1 cellular context compared by ENCODE assay signal in the genomic region with DNA sequence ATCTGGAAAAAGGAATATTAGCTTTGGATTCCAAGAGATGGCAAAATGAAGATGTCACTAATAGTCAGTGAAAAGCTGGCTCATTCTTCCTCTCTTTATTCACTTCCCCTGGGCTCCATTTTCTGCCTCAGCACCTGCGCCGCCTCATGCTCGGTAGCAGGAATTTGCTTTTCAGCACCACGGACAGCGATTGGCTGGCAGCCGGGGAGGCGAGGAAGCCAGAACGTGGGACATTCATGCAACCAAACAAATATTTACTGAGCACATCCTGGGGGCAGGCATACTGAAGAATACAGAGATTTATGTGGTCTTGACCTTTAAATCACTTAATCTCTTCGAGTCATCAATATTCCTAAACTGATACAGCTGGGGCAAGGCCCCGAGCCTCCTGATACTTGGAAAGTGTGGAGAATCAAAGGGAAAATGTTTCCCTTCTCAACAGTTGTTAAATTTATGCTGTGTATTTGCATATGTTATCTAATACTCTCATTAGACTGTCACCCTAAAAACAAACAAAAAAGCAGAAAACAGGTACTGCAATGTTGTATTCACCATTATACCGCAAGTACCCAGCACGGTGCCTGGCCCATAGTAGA.
TF ChIP-seq lines count a peak whose summit lies in the region.

No MANE protein-coding gene starts in this region.

TF ChIP-seq in H1, 55 proteins besides CTCF, POLR2A, EP300 and RAD21 (continued from another document):
- TF ChIP-seq CBX5 (IDR thresholded peaks at IDR 0.05; ENCODE audit: low read depth, low read length) (no peak), TCF12 (IDR thresholded peaks at IDR 0.05; ENCODE audit: low read depth, low read length) (0 out of 2 replicates have a peak, but pooled peaks have one; percentile 23), SP4 (IDR thresholded peaks at IDR 0.05; ENCODE audit: low read length) (no peak), EGR1 (IDR thresholded peaks at IDR 0.05; ENCODE audit: borderline replicate concordance, low read depth, low read length) (no peak), CHD2 (IDR thresholded peaks at IDR 0.05; ENCODE audit: low read length) (no peak), E2F6 (IDR thresholded peaks at IDR 0.05) (no peak), SRF (IDR thresholded peaks at IDR 0.05; ENCODE audit: low read depth, low read length) (no peak), HDAC6 (IDR thresholded peaks at IDR 0.05; ENCODE audit: low read depth, low read length) (no peak), KDM1A (IDR thresholded peaks at IDR 0.05; ENCODE audit: borderline replicate concordance, low read length) (no peak), SIRT6 (IDR thresholded peaks at IDR 0.05; ENCODE audit: low read length) (no peak), SAP30 (IDR thresholded peaks at IDR 0.05; ENCODE audit: insufficient read depth, insufficient replicate concordance, low read length) (no peak), NANOG (IDR thresholded peaks at IDR 0.05; ENCODE audit: insufficient read depth, low read depth, low read length, poor library complexity, severe bottlenecking) (no peak), RNF2 (IDR thresholded peaks at IDR 0.05; ENCODE audit: borderline replicate concordance, low read depth, low read length, missing control alignments, poor library complexity, severe bottlenecking) (no peak), RFX5 (IDR thresholded peaks at IDR 0.05; ENCODE audit: borderline replicate concordance, low read depth, low read length) (no peak), CHD7 (IDR thresholded peaks at IDR 0.05; ENCODE audit: insufficient replicate concordance, low read length) (no peak), HDAC2 (IDR thresholded peaks at IDR 0.05; ENCODE audit: borderline replicate concordance in 1 of 2, low read depth in 2 of 2, low read length in 2 of 2) (no peak), BCL11A (IDR thresholded peaks at IDR 0.05; ENCODE audit: low read depth in 2 of 2, low read length in 2 of 2) (no peak), MAFK (IDR thresholded peaks at IDR 0.05; ENCODE audit: low read depth, low read length) (no peak), CREB1 (IDR thresholded peaks at IDR 0.05) (no peak), FOSL1 (IDR thresholded peaks at IDR 0.05; ENCODE audit: insufficient read depth, low read depth, low read length) (no peak), ZNF274 (IDR thresholded peaks at IDR 0.05; ENCODE audit: borderline replicate concordance, extremely low read depth, low read length) (no peak), POLR2AphosphoS5 (IDR thresholded peaks at IDR 0.05; ENCODE audit: low read depth, low read length) (no peak), RBBP5 (IDR thresholded peaks at IDR 0.05; ENCODE audit: borderline replicate concordance, low read depth, low read length) (no peak), JUND (IDR thresholded peaks at IDR 0.05; ENCODE audit: low read length) (no peak)
- TF ChIP-seq, protein P1, sequence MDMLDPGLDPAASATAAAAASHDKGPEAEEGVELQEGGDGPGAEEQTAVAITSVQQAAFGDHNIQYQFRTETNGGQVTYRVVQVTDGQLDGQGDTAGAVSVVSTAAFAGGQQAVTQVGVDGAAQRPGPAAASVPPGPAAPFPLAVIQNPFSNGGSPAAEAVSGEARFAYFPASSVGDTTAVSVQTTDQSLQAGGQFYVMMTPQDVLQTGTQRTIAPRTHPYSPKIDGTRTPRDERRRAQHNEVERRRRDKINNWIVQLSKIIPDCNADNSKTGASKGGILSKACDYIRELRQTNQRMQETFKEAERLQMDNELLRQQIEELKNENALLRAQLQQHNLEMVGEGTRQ (IDR thresholded peaks at IDR 0.05; ENCODE audit: low read length) = no peak
- TF ChIP-seq, protein P2, sequence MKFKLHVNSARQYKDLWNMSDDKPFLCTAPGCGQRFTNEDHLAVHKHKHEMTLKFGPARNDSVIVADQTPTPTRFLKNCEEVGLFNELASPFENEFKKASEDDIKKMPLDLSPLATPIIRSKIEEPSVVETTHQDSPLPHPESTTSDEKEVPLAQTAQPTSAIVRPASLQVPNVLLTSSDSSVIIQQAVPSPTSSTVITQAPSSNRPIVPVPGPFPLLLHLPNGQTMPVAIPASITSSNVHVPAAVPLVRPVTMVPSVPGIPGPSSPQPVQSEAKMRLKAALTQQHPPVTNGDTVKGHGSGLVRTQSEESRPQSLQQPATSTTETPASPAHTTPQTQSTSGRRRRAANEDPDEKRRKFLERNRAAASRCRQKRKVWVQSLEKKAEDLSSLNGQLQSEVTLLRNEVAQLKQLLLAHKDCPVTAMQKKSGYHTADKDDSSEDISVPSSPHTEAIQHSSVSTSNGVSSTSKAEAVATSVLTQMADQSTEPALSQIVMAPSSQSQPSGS (IDR thresholded peaks at IDR 0.05; ENCODE audit: low read length) = no peak
